7 cellular contexts compared by ENCODE assay signal in the genomic region with DNA sequence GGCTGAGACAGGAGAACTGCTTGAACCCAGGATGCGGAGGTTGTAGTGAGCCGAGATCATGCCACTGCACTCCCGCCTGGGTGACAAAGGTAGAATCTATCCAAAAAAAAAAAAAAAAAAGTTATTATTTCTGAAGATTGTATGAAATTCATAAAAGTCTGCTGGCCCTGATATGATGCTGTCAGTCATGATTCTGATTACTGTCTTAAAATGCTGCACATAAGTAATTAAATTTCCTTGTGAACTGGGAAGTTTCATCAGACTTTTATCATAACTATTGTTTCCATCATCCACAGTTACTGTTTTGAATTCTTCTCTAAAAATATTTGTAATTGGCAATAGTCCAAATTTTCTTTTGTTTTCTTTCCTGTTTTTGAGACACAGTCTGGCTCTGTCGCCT. TPM values are rescaled to one million over a fixed set of nuclear protein-coding genes. Genes with fewer than 3 reads are reported as not detected.
DNase-seq lines count a peak whose midpoint lies in the region; ATAC-seq and TF ChIP-seq lines count a peak whose summit lies in the region.
"Not testable (repeated sequence)": the region's sequence is repeated elsewhere in the genome, so short reads cannot be mapped to it uniquely, and the experiment has no call there.

A gene (minus strand): TSS at position 101 of the 400 bp plus-strand sequence. CDS start 2,906 bp downstream, outside the sequence.

- not testable (repeated sequence) for H3K27ac Mint-ChIP-seq in CD8-positive, alpha-beta memory T cell; activated CD8-positive, alpha-beta T cell treated with anti-CD3 and anti-CD28 coated beads, Interleukin-2, amount 10 ng/mL, durations not matched to agents 7 days and 5 days; activated naive CD8-positive, alpha-beta T cell treated with anti-CD3 and anti-CD28 coated beads, Interleukin-2, amount 10 ng/mL, durations not matched to agents 7 days and 5 days; glutamatergic neuron (ENCODE audit: unreplicated experiment)

- not testable (repeated sequence) for H3K27ac ChIP-seq in CD8-positive, alpha-beta memory T cell (ENCODE audit: low read depth, low read length)

- H3K4me1 ChIP-seq in CD8-positive, alpha-beta memory T cell (ENCODE audit: insufficient read depth, low read length): not testable (repeated sequence)

- not testable (repeated sequence) for ATAC-seq in activated CD8-positive, alpha-beta T cell treated with anti-CD3 and anti-CD28 coated beads, Interleukin-2, amount 10 ng/mL, durations not matched to agents 7 days and 5 days; activated naive CD8-positive, alpha-beta T cell treated with anti-CD3 and anti-CD28 coated beads, Interleukin-2, amount 10 ng/mL, durations not matched to agents 7 days and 5 days (ENCODE audit: low read depth); sciatic nerve

- POLR2A ChIA-PET in CD8-positive, alpha-beta memory T cell (lab: Charles Lee); activated CD8-positive, alpha-beta T cell treated with anti-CD3 and anti-CD28 coated beads, Interleukin-2, amount 10 ng/mL, durations not matched to agents 7 days and 5 days (lab: Charles Lee); activated naive CD8-positive, alpha-beta T cell treated with anti-CD3 and anti-CD28 coated beads, Interleukin-2, amount 10 ng/mL, durations not matched to agents 7 days and 5 days (lab: Charles Lee): not testable (repeated sequence)

- CTCF ChIA-PET in CD8-positive, alpha-beta memory T cell (lab: Charles Lee); activated CD8-positive, alpha-beta T cell treated with anti-CD3 and anti-CD28 coated beads, Interleukin-2, amount 10 ng/mL, durations not matched to agents 7 days and 5 days (lab: Charles Lee): not testable (repeated sequence)

- H3K27me3 Mint-ChIP-seq in CD8-positive, alpha-beta memory T cell; activated CD8-positive, alpha-beta T cell treated with anti-CD3 and anti-CD28 coated beads, Interleukin-2, amount 10 ng/mL, durations not matched to agents 7 days and 5 days (ENCODE audit: low read depth); activated naive CD8-positive, alpha-beta T cell treated with anti-CD3 and anti-CD28 coated beads, Interleukin-2, amount 10 ng/mL, durations not matched to agents 7 days and 5 days; glutamatergic neuron (ENCODE audit: unreplicated experiment): not testable (repeated sequence)

- H3K36me3 ChIP-seq in CD8-positive, alpha-beta memory T cell (ENCODE audit: insufficient read depth, low read length): not testable (repeated sequence)

- not testable (repeated sequence) for H3K4me3 ChIP-seq in CD8-positive, alpha-beta memory T cell (ENCODE audit: low read length)

- TF ChIP-seq CTCF in glutamatergic neuron (IDR thresholded peaks at IDR 0.05; ENCODE audit: partially characterized antibody, unreplicated experiment): not testable (repeated sequence)

- H3K4me1 Mint-ChIP-seq in CD8-positive, alpha-beta memory T cell; activated CD8-positive, alpha-beta T cell treated with anti-CD3 and anti-CD28 coated beads, Interleukin-2, amount 10 ng/mL, durations not matched to agents 7 days and 5 days (ENCODE audit: low read depth); activated naive CD8-positive, alpha-beta T cell treated with anti-CD3 and anti-CD28 coated beads, Interleukin-2, amount 10 ng/mL, durations not matched to agents 7 days and 5 days; glutamatergic neuron (ENCODE audit: low read depth, unreplicated experiment): not testable (repeated sequence)

- intact Hi-C loops in T-helper 1 cell treated with Interleukin-12 subunit alpha and Interleukin-12 subunit beta and Interleukin-4 antibody, amounts not matched to agents 30 ng/mL and 1 ng/mL, for 36 hours (cut with micrococcal nuclease); sciatic nerve (cut with DNase I): not testable (repeated sequence)

- not testable (repeated sequence) for DNase-seq in CD8-positive, alpha-beta memory T cell; activated CD8-positive, alpha-beta T cell treated with anti-CD3 and anti-CD28 coated beads, Interleukin-2, amount 10 ng/mL, durations not matched to agents 7 days and 5 days; activated naive CD8-positive, alpha-beta T cell treated with anti-CD3 and anti-CD28 coated beads, Interleukin-2, amount 10 ng/mL, durations not matched to agents 7 days and 5 days; glutamatergic neuron; mucosa of gallbladder (ENCODE audit: low spot score); sciatic nerve (ENCODE audit: low spot score)

- H3K9me3 ChIP-seq in CD8-positive, alpha-beta memory T cell (ENCODE audit: low read length): not testable (repeated sequence)

- not testable (repeated sequence) for H3K36me3 Mint-ChIP-seq in CD8-positive, alpha-beta memory T cell; activated CD8-positive, alpha-beta T cell treated with anti-CD3 and anti-CD28 coated beads, Interleukin-2, amount 10 ng/mL, durations not matched to agents 7 days and 5 days (ENCODE audit: low read depth); activated naive CD8-positive, alpha-beta T cell treated with anti-CD3 and anti-CD28 coated beads, Interleukin-2, amount 10 ng/mL, durations not matched to agents 7 days and 5 days; glutamatergic neuron (ENCODE audit: unreplicated experiment)

- H3K9me3 Mint-ChIP-seq in CD8-positive, alpha-beta memory T cell; activated CD8-positive, alpha-beta T cell treated with anti-CD3 and anti-CD28 coated beads, Interleukin-2, amount 10 ng/mL, durations not matched to agents 7 days and 5 days (ENCODE audit: insufficient read depth); activated naive CD8-positive, alpha-beta T cell treated with anti-CD3 and anti-CD28 coated beads, Interleukin-2, amount 10 ng/mL, durations not matched to agents 7 days and 5 days; glutamatergic neuron (ENCODE audit: unreplicated experiment): not testable (repeated sequence)

- not testable (repeated sequence) for H3K4me3 Mint-ChIP-seq in CD8-positive, alpha-beta memory T cell; activated CD8-positive, alpha-beta T cell treated with anti-CD3 and anti-CD28 coated beads, Interleukin-2, amount 10 ng/mL, durations not matched to agents 7 days and 5 days; activated naive CD8-positive, alpha-beta T cell treated with anti-CD3 and anti-CD28 coated beads, Interleukin-2, amount 10 ng/mL, durations not matched to agents 7 days and 5 days; glutamatergic neuron (ENCODE audit: unreplicated experiment)

- not testable (repeated sequence) for H3K27me3 ChIP-seq in CD8-positive, alpha-beta memory T cell (ENCODE audit: insufficient read depth, low read length, poor library complexity, severe bottlenecking)

RNA-seq across cellular contexts. Expression of the gene that starts here (rescaled TPM):
- total RNA-seq in CD8-positive, alpha-beta memory T cell: 10 to 100 TPM; 10.2 to 12.0 TPM
- 1.2 TPM for polyA plus RNA-seq in CD8-positive, alpha-beta memory T cell
- 10.8 and 19.5 TPM in 2 replicates for total RNA-seq in T-helper 1 cell treated with Interleukin-12 subunit alpha and Interleukin-12 subunit beta and Interleukin-4 antibody, amounts not matched to agents 30 ng/mL and 1 ng/mL, for 36 hours
- total RNA-seq in activated CD8-positive, alpha-beta T cell treated with anti-CD3 and anti-CD28 coated beads, Interleukin-2, amount 10 ng/mL, durations not matched to agents 7 days and 5 days: 10 to 100 TPM; 12.6 to 24.3 TPM
- 10 to 100 TPM; 19.0 to 30.7 TPM for total RNA-seq in activated naive CD8-positive, alpha-beta T cell treated with anti-CD3 and anti-CD28 coated beads, Interleukin-2, amount 10 ng/mL, durations not matched to agents 7 days and 5 days
- 27.5 TPM for total RNA-seq in glutamatergic neuron (ENCODE audit: unreplicated experiment)
- 12.5 TPM for total RNA-seq in mucosa of gallbladder
- total RNA-seq in sciatic nerve: 35.0 TPM
